In the genomic region with DNA sequence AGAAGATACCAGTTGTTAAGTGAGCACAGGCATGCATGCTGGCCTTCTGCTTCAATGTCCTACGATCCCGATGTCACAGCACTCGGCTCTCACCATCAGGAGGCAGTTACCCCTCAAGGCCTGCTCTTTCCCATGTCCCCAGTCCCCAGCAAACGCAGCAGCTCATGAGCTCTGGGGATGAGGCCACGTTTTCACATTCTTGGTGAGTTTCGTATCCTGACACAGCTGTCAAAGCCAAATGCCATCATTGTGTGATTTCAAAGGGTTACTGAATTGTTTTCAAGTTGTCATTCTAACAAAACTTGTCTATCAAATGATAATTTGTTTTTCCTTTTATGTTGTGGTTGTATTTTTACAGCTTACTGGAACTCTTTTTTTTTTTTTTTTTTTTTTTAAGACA, we compare ENCODE assay signal across 17 cellular contexts.
DNase-seq lines count a peak whose midpoint lies in the region; ATAC-seq and TF ChIP-seq lines count a peak whose summit lies in the region.
"Had no signal": no experiment of that assay in that cellular context is flagged by ENCODE, and none has a peak within 500 bp of the region (broad histone marks: within the 10 kb centered on the region; RNA-seq: fewer than 3 reads in every experiment).

No MANE protein-coding gene starts in this region.

- peaks cover 24% of the 10 kb centered on the region for H3K4me1 Mint-ChIP-seq in mesothelial cell of epicardium
- no peaks in the 10 kb centered on the region for H3K4me1 Mint-ChIP-seq in neural progenitor cell
- H3K4me1 Mint-ChIP-seq in type B pancreatic cell (ENCODE audit: unreplicated experiment) = peaks cover 5% of the 10 kb centered on the region
- H3K4me1 Mint-ChIP-seq: B cell had no signal

- no peak overlapping the region for H2BK20ac ChIP-seq in IMR-90 (ENCODE audit: low read depth, low read length)

- no peak for TF ChIP-seq CTCF in IMR-90 (conservative IDR thresholded peaks at IDR 0.05; ENCODE audit: low read depth, low read length)
- TF ChIP-seq CTCF in mesothelial cell of epicardium (IDR thresholded peaks at IDR 0.05; ENCODE audit: unreplicated experiment) = no peak
- TF ChIP-seq CTCF in neural progenitor cell (IDR thresholded peaks at IDR 0.05) = no peak
- TF ChIP-seq CTCF in type B pancreatic cell (conservative IDR thresholded peaks at IDR 0.05) = no peak
- no peak for TF ChIP-seq CTCF in psoas muscle (IDR thresholded peaks at IDR 0.05)

- H4K5ac ChIP-seq in IMR-90 (ENCODE audit: low read depth, low read length) = no peak overlapping the region

- H3K27ac Mint-ChIP-seq in mesothelial cell of epicardium (peak overlapping the region; percentile 72), neural progenitor cell (no peak overlapping the region), type B pancreatic cell (peak overlapping the region; percentile 79)
- H3K27ac Mint-ChIP-seq: B cell; CD8-positive, alpha-beta T cell; GM23338; HFFc6 had no signal

- H3K4me2 ChIP-seq in IMR-90 (ENCODE audit: low read depth, low read length) (no peak overlapping the region), neural progenitor cell (no peak overlapping the region)
- H3K4me2 ChIP-seq: BLaER1 treated with 17β-estradiol and CSF1 and Interleukin-3, amounts not matched to agents 10 nM and 100 nM; GM23338 had no signal

- H3K56ac ChIP-seq in IMR-90 (ENCODE audit: extremely low read depth, insufficient read depth, low read length) = no peak overlapping the region

- H3K27ac ChIP-seq in IMR-90 (ENCODE audit: insufficient read depth, low read length) = no peak overlapping the region
- H3K27ac ChIP-seq in neural progenitor cell = no peak overlapping the region
- H3K27ac ChIP-seq in psoas muscle = no peak overlapping the region
- H3K27ac ChIP-seq: BLaER1 treated with 17β-estradiol and CSF1 and Interleukin-3, amounts not matched to agents 10 nM and 100 nM had no signal

- no peak overlapping the region for H2BK5ac ChIP-seq in IMR-90 (ENCODE audit: low read depth, low read length, poor library complexity, severe bottlenecking)

- H3K14ac ChIP-seq in IMR-90 (replicated peaks; ENCODE audit: low read depth, low read length) = no peak overlapping the region

- H3K9me3 ChIP-seq in IMR-90 (ENCODE audit: control insufficient read depth, insufficient read depth, low read length) (peaks cover 9% of the 10 kb centered on the region), neural progenitor cell (ENCODE audit: low read depth) (no peaks in the 10 kb centered on the region), psoas muscle (no peaks in the 10 kb centered on the region)

- peaks cover 2% of the 10 kb centered on the region; the same call in 1 of the 2 replicates for H3K9me1 ChIP-seq in IMR-90 (ENCODE audit: insufficient read depth, low read length)

- H2AFZ ChIP-seq in IMR-90 (replicated peaks; ENCODE audit: low read length, poor library complexity) (no peak overlapping the region), neural progenitor cell (replicated peaks) (no peak overlapping the region)
- H2AFZ ChIP-seq: GM23338 had no signal

- no peak for TF ChIP-seq POLR2A in IMR-90 (IDR thresholded peaks at IDR 0.05; ENCODE audit: low read depth, low read length)

- intact Hi-C loops in IMR-90 (cut with micrococcal nuclease) (no loop called here), psoas muscle (cut with DNase I) (no loop called here)

- H3K4me3 ChIP-seq in IMR-90 (ENCODE audit: insufficient read depth, low read depth, low read length) (no peak overlapping the region), neural progenitor cell (no peak overlapping the region), psoas muscle (no peak overlapping the region)
- H3K4me3 ChIP-seq: BLaER1 treated with 17β-estradiol and CSF1 and Interleukin-3, amounts not matched to agents 10 nM and 100 nM; GM23338 had no signal

- peaks cover 3% of the 10 kb centered on the region for H3K36me3 Mint-ChIP-seq in mesothelial cell of epicardium
- no peaks in the 10 kb centered on the region for H3K36me3 Mint-ChIP-seq in neural progenitor cell
- H3K36me3 Mint-ChIP-seq in type B pancreatic cell = no peaks in the 10 kb centered on the region
- H3K36me3 Mint-ChIP-seq: CD8-positive, alpha-beta T cell had no signal

- H2AK5ac ChIP-seq in IMR-90 (ENCODE audit: low read depth, low read length) = no peak overlapping the region

- no peak overlapping the region for H4K8ac ChIP-seq in IMR-90 (ENCODE audit: low read depth in 2 of 2, low read length in 2 of 2)

- no peaks in the 10 kb centered on the region for H3K27me3 Mint-ChIP-seq in mesothelial cell of epicardium (ENCODE audit: low read depth)
- peaks cover 6% of the 10 kb centered on the region for H3K27me3 Mint-ChIP-seq in neural progenitor cell (ENCODE audit: insufficient read depth, low read depth)
- no peaks in the 10 kb centered on the region for H3K27me3 Mint-ChIP-seq in type B pancreatic cell

- H2BK15ac ChIP-seq in IMR-90 (ENCODE audit: low read depth, low read length) = no peak overlapping the region

- H2AK9ac ChIP-seq in IMR-90 (replicated peaks; ENCODE audit: low read depth, low read length, poor library complexity) = peak overlapping the region; percentile 23

- TF ChIP-seq RAD21 in IMR-90 (IDR thresholded peaks at IDR 0.05; ENCODE audit: low read length) = no peak

- H3K36me3 ChIP-seq in IMR-90 (ENCODE audit: control insufficient read depth, insufficient read depth, low read length) (no peaks in the 10 kb centered on the region), neural progenitor cell (no peaks in the 10 kb centered on the region), psoas muscle (ENCODE audit: insufficient read depth in 1 of 2, low read depth in 1 of 2) (no peaks in the 10 kb centered on the region)
- H3K36me3 ChIP-seq: BLaER1 treated with 17β-estradiol and CSF1 and Interleukin-3, amounts not matched to agents 10 nM and 100 nM had no signal

- DNase-seq in IMR-90 = no peak
- no peak for DNase-seq in mesothelial cell of epicardium (ENCODE audit: low spot score in 2 of 2, unreplicated experiment in 2 of 2)
- DNase-seq in neural progenitor cell (ENCODE audit: low spot score) = peak; percentile 13
- no peak for DNase-seq in type B pancreatic cell (ENCODE audit: extremely low spot score, unreplicated experiment)
- no peak for DNase-seq in psoas muscle
- no peak for DNase-seq in stimulated activated CD4-positive, alpha-beta T cell treated with anti-CD3 and anti-CD28 coated beads, Interleukin-12 subunit alpha, Interleukin-12 subunit beta, amount 100 ng/mL, for 4 hours
- no peak for DNase-seq in activated CD4-positive, alpha-beta T cell treated with anti-CD3 and anti-CD28 coated beads for 48 hours
- DNase-seq: Calu3; CD8-positive, alpha-beta T cell; DMS79 treated with DMSO at 0.1 percent for 48 hours; GF-D8; H7; HFFc6 had no signal

- CTCF ChIA-PET in IMR-90 (lab: Yijun Ruan, JAX) = interaction anchor here (0.7 kb wide), 1 partner anchor 157 kb away, joined by 3 read pairs; no protein-coding TSS in a partner anchor

- no peak overlapping the region for H4K91ac ChIP-seq in IMR-90 (ENCODE audit: insufficient read depth, low read depth, low read length)

- in situ Hi-C loops in IMR-90 (cut with MboI; ENCODE audit: low sequenced_read_pairs) = no loop called here

- no peak overlapping the region for H3K4ac ChIP-seq in IMR-90 (ENCODE audit: low read depth, low read length)

- dilution Hi-C loops in IMR-90 (cut with HindIII; ENCODE audit: low sequenced_read_pairs, unreplicated experiment) = no loop called here

- H3K79me1 ChIP-seq in IMR-90 (ENCODE audit: low read depth in 1 of 2, low read length in 2 of 2) = no peaks in the 10 kb centered on the region

- no peak overlapping the region for H3K18ac ChIP-seq in IMR-90 (ENCODE audit: low read depth, low read length)

- no peaks in the 10 kb centered on the region for H3F3A ChIP-seq in neural progenitor cell (ENCODE audit: low read depth)

- no peaks in the 10 kb centered on the region for H3K79me2 ChIP-seq in neural progenitor cell (ENCODE audit: low read depth)

- H3K4me1 ChIP-seq in IMR-90 (ENCODE audit: control insufficient read depth, insufficient read depth, low read length) = no peaks in the 10 kb centered on the region
- H3K4me1 ChIP-seq in neural progenitor cell = no peaks in the 10 kb centered on the region
- H3K4me1 ChIP-seq in psoas muscle = no peaks in the 10 kb centered on the region

- H3K27me3 ChIP-seq in IMR-90 (ENCODE audit: control insufficient read depth, insufficient read depth, low read length) = peaks cover 71% of the 10 kb centered on the region
- H3K27me3 ChIP-seq in neural progenitor cell = no peaks in the 10 kb centered on the region
- peaks cover 0 to 3% (median 2%) of the 10 kb centered on the region in 3 donors for H3K27me3 ChIP-seq in psoas muscle (ENCODE audit: insufficient read depth in 3 of 3, low read length in 2 of 3)
- H3K27me3 ChIP-seq: BLaER1 treated with 17β-estradiol and CSF1 and Interleukin-3, amounts not matched to agents 10 nM and 100 nM had no signal

- no peak overlapping the region for H3K23ac ChIP-seq in IMR-90 (ENCODE audit: low read depth, low read length)

- H3K4me3 Mint-ChIP-seq in mesothelial cell of epicardium (no peak overlapping the region), neural progenitor cell (no peak overlapping the region), type B pancreatic cell (no peak overlapping the region)
- H3K4me3 Mint-ChIP-seq: B cell; CD8-positive, alpha-beta T cell; GM23338; HFFc6 had no signal

- 70% methylated on average over 3 of the region's 6 CpGs; no CpG with 5 or more reads in 1 of the 2 experiments for whole genome bisulfite sequencing in IMR-90 (ENCODE audit: extremely low coverage in 2 of 2, insufficient read length in 1 of 2), 2 experiments
- WGBS in psoas muscle, 3 donors = 34 to 44% (median 37%) methylated on average over 6 of the region's 6 CpGs

- no peak overlapping the region for H3K9ac ChIP-seq in IMR-90 (ENCODE audit: low read depth, low read length)
- H3K9ac ChIP-seq in neural progenitor cell = no peak overlapping the region
- H3K9ac ChIP-seq: BLaER1 treated with 17β-estradiol and CSF1 and Interleukin-3, amounts not matched to agents 10 nM and 100 nM had no signal

- H4K20me1 ChIP-seq in IMR-90 (ENCODE audit: insufficient read depth, low read length) (no peaks in the 10 kb centered on the region), neural progenitor cell (ENCODE audit: low read depth) (no peaks in the 10 kb centered on the region)
- H4K20me1 ChIP-seq: BLaER1 treated with 17β-estradiol and CSF1 and Interleukin-3, amounts not matched to agents 10 nM and 100 nM had no signal

- no TSS peak for BruUV-seq in IMR-90 (replicated peaks; lab: Mats Ljungman, UMichigan)

- ATAC-seq in IMR-90 (ENCODE audit: low read depth) (no peak), psoas muscle (no peak)
- ATAC-seq: CD8-positive, alpha-beta T cell; GM23338; HCT116 had no signal

- peaks cover 15% of the 10 kb centered on the region for H3K9me3 Mint-ChIP-seq in mesothelial cell of epicardium
- peaks cover 15% of the 10 kb centered on the region for H3K9me3 Mint-ChIP-seq in neural progenitor cell
- peaks cover 10% of the 10 kb centered on the region for H3K9me3 Mint-ChIP-seq in type B pancreatic cell
- H3K9me3 Mint-ChIP-seq: CD8-positive, alpha-beta T cell had no signal

- POLR2A ChIA-PET in IMR-90 (lab: Charles Lee; ENCODE audit: unreplicated experiment) = no interaction called here

- no peak overlapping the region for H2BK120ac ChIP-seq in IMR-90 (ENCODE audit: low read depth, low read length)

TF ChIP-seq in IMR-90, 13 proteins besides CTCF, POLR2A, EP300 and RAD21 (continues in another document):
- no peak for TF ChIP-seq SMC3 (IDR thresholded peaks at IDR 0.05; ENCODE audit: low read depth, low read length)
- TF ChIP-seq CHD1 (IDR thresholded peaks at IDR 0.05; ENCODE audit: low read depth, low read length) = no peak
- TF ChIP-seq FOS (IDR thresholded peaks at IDR 0.05; ENCODE audit: low read depth, low read length) = no peak
